11 cellular contexts compared by ENCODE assay signal in the genomic region with DNA sequence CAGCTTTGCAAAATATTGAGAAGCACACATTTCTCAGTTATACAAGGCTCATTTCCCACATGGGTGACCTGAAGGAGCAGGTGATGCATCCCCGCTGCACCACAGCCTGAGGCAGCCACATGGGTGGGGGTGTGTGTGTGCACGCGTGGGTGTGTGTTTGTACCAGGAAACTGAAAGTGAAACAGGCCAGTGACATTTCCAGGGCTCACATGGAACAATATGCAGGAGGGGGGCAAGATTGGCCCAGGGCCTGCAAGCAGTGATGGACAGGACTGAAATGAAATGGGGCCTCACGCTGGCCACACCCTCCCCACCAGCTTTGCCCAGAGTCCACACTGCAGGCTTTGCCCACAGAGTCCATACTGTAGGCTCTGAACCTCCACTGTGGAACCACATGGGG.
DNase-seq lines count a peak whose midpoint lies in the region; ATAC-seq and TF ChIP-seq lines count a peak whose summit lies in the region.
"Had no signal": no experiment of that assay in that cellular context is flagged by ENCODE, and none has a peak within 500 bp of the region (broad histone marks: within the 10 kb centered on the region; RNA-seq: fewer than 3 reads in every experiment).

No MANE protein-coding gene starts in this region.

- H3K4me3 Mint-ChIP-seq in CD8-positive, alpha-beta T cell, result peak overlapping the region; percentile 81

- H3K4me3 ChIP-seq in CD8-positive, alpha-beta T cell (ENCODE audit: low read depth, low read length), result peak overlapping the region; percentile 32
- H3K4me3 ChIP-seq: psoas muscle had no signal

- no peaks in the 10 kb centered on the region for H3K9me3 Mint-ChIP-seq in CD8-positive, alpha-beta T cell

- peak overlapping the region; percentile 89 for H3K27ac Mint-ChIP-seq in CD8-positive, alpha-beta T cell

- no peak for TF ChIP-seq CTCF in CD8-positive, alpha-beta T cell (IDR thresholded peaks at IDR 0.05)
- no peak for TF ChIP-seq CTCF in GM10248 (IDR thresholded peaks at IDR 0.05; ENCODE audit: control extremely low read depth, extremely low read depth, low read depth, missing control alignments)

- H3K4me1 Mint-ChIP-seq in CD8-positive, alpha-beta T cell (ENCODE audit: low read depth), result peaks cover 46% of the 10 kb centered on the region

- peaks cover 32% of the 10 kb centered on the region for H3K4me1 ChIP-seq in CD8-positive, alpha-beta T cell (ENCODE audit: insufficient read depth, low read length)

- peak overlapping the region; percentile 8 for H3K27ac ChIP-seq in CD8-positive, alpha-beta T cell (ENCODE audit: low read depth, low read length)
- H3K27ac ChIP-seq: psoas muscle had no signal

- ATAC-seq in CD8-positive, alpha-beta T cell, result peak; percentile 73
- ATAC-seq in HG03460 (IDR thresholded peaks at IDR 0.05; ENCODE audit: unreplicated experiment), result no peak
- ATAC-seq: psoas muscle had no signal

- no peaks in the 10 kb centered on the region for H3K36me3 Mint-ChIP-seq in CD8-positive, alpha-beta T cell

- no peaks in the 10 kb centered on the region for H3K9me3 ChIP-seq in CD8-positive, alpha-beta T cell (ENCODE audit: low read length)
- H3K9me3 ChIP-seq: psoas muscle had no signal

- peak; percentile 26 to 75 (median 58) for DNase-seq in CD8-positive, alpha-beta T cell
- DNase-seq in activated CD4-positive, alpha-beta T cell treated with anti-CD3 and anti-CD28 coated beads, Interleukin-2, amount 50 U/mL, for 24 hours (ENCODE audit: low read depth in 1 of 2, low spot score in 1 of 2), result peak; percentile 48 to 54
- DNase-seq in effector CD4-positive, alpha-beta T cell, result peak; percentile 33
- DNase-seq in stimulated activated CD4-positive, alpha-beta T cell treated with anti-CD3 and anti-CD28 coated beads, Interleukin-2, amount 100 ng/mL, for 4 hours (ENCODE audit: low read depth), result peak; percentile 89
- DNase-seq in UCSD-AML1 (lab: John Stamatoyannopoulos, UW; ENCODE audit: unreplicated experiment), result no peak
- no peak for DNase-seq in GM10248 (ENCODE audit: extremely low spot score)
- no peak for DNase-seq in midbrain (lab: John Stamatoyannopoulos, UW)
- DNase-seq: anterior cingulate cortex, NCI-H69, psoas muscle had no signal

- H3K36me3 ChIP-seq in CD8-positive, alpha-beta T cell (ENCODE audit: insufficient read depth, low read length), result no peaks in the 10 kb centered on the region

- intact Hi-C loops in CD8-positive, alpha-beta T cell (cut with DNase I, micrococcal nuclease), result no loop called here

- H3K27me3 Mint-ChIP-seq in CD8-positive, alpha-beta T cell (ENCODE audit: low read depth), result no peaks in the 10 kb centered on the region

- CTCF ChIA-PET in CD8-positive, alpha-beta T cell (lab: Charles Lee), result interaction anchor here (0.9 to 8.9 kb wide), 5 partner anchors 10 to 250 kb away, joined by 3 to 79 read pairs (median 8); no protein-coding TSS in a partner anchor
- CTCF ChIA-PET in GM10248 (lab: Yijun Ruan, JAX), result interaction anchor here (0.9 to 1.6 kb wide), 3 partner anchors 9 to 80 kb away, joined by 4 to 5 read pairs (median 4); no protein-coding TSS in a partner anchor

- POLR2A ChIA-PET in CD8-positive, alpha-beta T cell (lab: Charles Lee), result interaction anchor here (1.0 to 1.3 kb wide), 3 partner anchors 39 to 142 kb away, joined by 3 to 5 read pairs (median 5); no protein-coding TSS in a partner anchor
- POLR2A ChIA-PET in GM10248 (lab: Yijun Ruan, JAX), result no interaction called here

- no peaks in the 10 kb centered on the region for H3K27me3 ChIP-seq in CD8-positive, alpha-beta T cell (ENCODE audit: insufficient read depth, low read length)

Comparison
In these comparisons a context has a peak if more than half of its experiments do, and no peak if none do; other contexts are left out.
1. DNase-seq: peak in CD8-positive, alpha-beta T cell (7 of 7), activated CD4-positive, alpha-beta T cell treated with anti-CD3 and anti-CD28 coated beads, Interleukin-2, amount 50 U/mL, for 24 hours (2 of 2), effector CD4-positive, alpha-beta T cell (single experiment) and stimulated activated CD4-positive, alpha-beta T cell treated with anti-CD3 and anti-CD28 coated beads, Interleukin-2, amount 100 ng/mL, for 4 hours (single experiment); none in UCSD-AML1 (single experiment), GM10248 (single experiment) and midbrain (single experiment).